8 cellular contexts compared by ENCODE assay signal in the genomic region with DNA sequence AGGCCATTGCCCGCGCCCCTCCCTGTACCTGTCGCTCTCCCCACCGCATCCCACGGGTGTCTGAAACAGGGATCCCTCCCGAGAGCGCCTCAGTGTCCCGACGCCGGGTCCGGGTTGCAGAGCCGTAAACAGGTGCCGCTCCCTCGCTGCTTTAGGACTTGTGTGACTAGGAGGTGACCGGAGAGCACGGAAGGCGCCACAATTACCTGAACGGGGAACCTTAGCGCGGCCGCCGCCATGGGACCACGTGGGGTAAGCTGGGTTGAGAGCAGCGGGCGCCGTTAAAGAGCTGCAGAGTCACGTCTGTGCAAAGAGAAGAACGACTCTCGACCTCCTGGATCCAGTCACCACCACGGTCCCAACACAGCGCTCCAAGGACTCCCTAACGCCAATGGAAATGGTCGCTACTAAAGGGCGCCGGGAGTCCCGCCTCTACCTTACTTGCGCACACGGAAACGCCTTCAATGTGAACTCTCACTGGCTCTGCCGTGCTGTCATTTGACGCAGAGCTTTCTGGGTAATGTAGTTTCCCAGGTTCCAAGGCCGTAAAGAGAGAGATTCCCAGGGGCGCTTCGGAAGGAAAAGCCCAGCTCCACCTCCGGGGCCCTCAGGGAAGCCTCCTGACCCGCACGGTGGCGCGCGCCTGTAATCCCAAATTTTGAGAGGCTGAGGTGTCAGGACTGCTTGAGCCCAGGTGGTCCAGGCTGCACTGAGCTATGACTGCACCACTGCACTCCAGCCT. TPM values are rescaled to one million over a fixed set of nuclear protein-coding genes. Genes with fewer than 3 reads are reported as not detected.
A peak's percentile ranks its signal among the peaks of the same experiment; 100 is the strongest.
DNase-seq lines count a peak whose midpoint lies in the region; ATAC-seq and TF ChIP-seq lines count a peak whose summit lies in the region.

A gene (minus strand): TSS at position 409 of the 742 bp plus-strand sequence. CDS start 170 bp downstream, at position 239.

- peak within 1 kb of the TSS; percentile 78 for H3K4me2 ChIP-seq in SK-N-SH

- DNase-seq in G401 (ENCODE audit: low spot score) (peak; percentile 98), HCEC 1CT (peak; percentile 88), NAMALWA (ENCODE audit: low spot score) (peak; percentile 93), SK-N-SH (peak; percentile 86), glomerular visceral epithelial cell (ENCODE audit: extremely low spot score) (peak; percentile 88), omental fat pad (ENCODE audit: low spot score) (peak; percentile 62), thoracic aorta (ENCODE audit: low spot score) (peak; percentile 69)

- no peaks in the 10 kb centered on the region for H4K20me1 ChIP-seq in SK-N-SH (ENCODE audit: insufficient read depth)

- H3K27me3 ChIP-seq in SK-N-SH (ENCODE audit: insufficient read depth), result no peaks in the 10 kb centered on the region
- H3K27me3 ChIP-seq in thoracic aorta (replicated peaks; ENCODE audit: insufficient read depth), result no peaks in the 10 kb centered on the region

- 2% methylated on average over 27 of the region's 50 CpGs for WGBS in SK-N-SH (ENCODE audit: low lambda C conversion rate)

- ATAC-seq in omental fat pad (ENCODE audit: low FRiP score) (peak; percentile 94), thoracic aorta (ENCODE audit: insufficient number of reproducible peaks, low FRiP score, low read depth) (peak; percentile 91)

- TF ChIP-seq CTCF in SK-N-SH (IDR thresholded peaks at IDR 0.05) (0 out of 2 replicates have a peak, but pooled peaks have one; percentile 9), omental fat pad (IDR thresholded peaks at IDR 0.05) (no peak), thoracic aorta (IDR thresholded peaks at IDR 0.05) (no peak)

- H3K4me1 ChIP-seq in SK-N-SH (ENCODE audit: control insufficient read depth in 1 of 2, insufficient read depth in 2 of 2, low read depth in 1 of 2, low read length in 1 of 2) (peaks cover 0 to 7% of the 10 kb centered on the region in 2 experiments; a peak in 1 of 4 replicates), thoracic aorta (ENCODE audit: control insufficient read depth in 1 of 2, low read depth in 2 of 2) (peaks cover 7 to 26% of the 10 kb centered on the region in 2 donors)

- no peaks in the 10 kb centered on the region for H3K9me3 Mint-ChIP-seq in activated naive CD4-positive, alpha-beta T cell treated with anti-CD3 and anti-CD28 coated beads, Interleukin-2, amount 50 U/mL, for 24 hours

- peaks cover 22% of the 10 kb centered on the region for H3K79me2 ChIP-seq in SK-N-SH (ENCODE audit: insufficient read depth)

- no peaks in the 10 kb centered on the region for H3K27me3 Mint-ChIP-seq in activated naive CD4-positive, alpha-beta T cell treated with anti-CD3 and anti-CD28 coated beads, Interleukin-2, amount 50 U/mL, for 24 hours

- H3K27ac ChIP-seq in SK-N-SH (ENCODE audit: low read depth in 2 of 2, low read length in 1 of 2), result peak within 1 kb of the TSS; percentile 49 to 67; a peak in 3 of 4 replicates
- peak within 1 kb of the TSS; percentile 30 to 72 for H3K27ac ChIP-seq in thoracic aorta

- H3K4me1 Mint-ChIP-seq in activated naive CD4-positive, alpha-beta T cell treated with anti-CD3 and anti-CD28 coated beads, Interleukin-2, amount 50 U/mL, for 24 hours, result peaks cover 58% of the 10 kb centered on the region

- H3K9me2 ChIP-seq in SK-N-SH, result no peaks in the 10 kb centered on the region

- H3K9ac ChIP-seq in SK-N-SH, result peak within 1 kb of the TSS; percentile 75

- H3K4me3 ChIP-seq in SK-N-SH (ENCODE audit: low read depth in 2 of 2, low read length in 1 of 2) (peak within 1 kb of the TSS; percentile 82 to 90), thoracic aorta (peak within 1 kb of the TSS; percentile 88)

- H3K36me3 ChIP-seq in SK-N-SH (replicated peaks in 1 of 2; ENCODE audit: control insufficient read depth in 1 of 2, insufficient read depth in 2 of 2, low read length in 1 of 2) (peaks cover 5% of the 10 kb centered on the region in 2 experiments), thoracic aorta (no peaks in the 10 kb centered on the region)

- H3K36me3 Mint-ChIP-seq in activated naive CD4-positive, alpha-beta T cell treated with anti-CD3 and anti-CD28 coated beads, Interleukin-2, amount 50 U/mL, for 24 hours, result peaks cover 11% of the 10 kb centered on the region

- peak within 1 kb of the TSS; percentile 81 for H2AFZ ChIP-seq in SK-N-SH (ENCODE audit: low read depth)

- no peak for TF ChIP-seq EP300 in SK-N-SH (IDR thresholded peaks at IDR 0.05; ENCODE audit: borderline replicate concordance in 1 of 2, low read depth in 1 of 2, low read length in 1 of 2)

- POLR2A ChIA-PET in SK-N-SH (lab: Yijun Ruan, JAX), result interaction anchor here (0.9 to 1.4 kb wide), 5 partner anchors 11 to 244 kb away, joined by 3 to 6 read pairs (median 3); a partner anchor contains a TSS

- peak within 1 kb of the TSS; percentile 98 for H3K27ac Mint-ChIP-seq in activated naive CD4-positive, alpha-beta T cell treated with anti-CD3 and anti-CD28 coated beads, Interleukin-2, amount 50 U/mL, for 24 hours

- no peaks in the 10 kb centered on the region for H3F3A ChIP-seq in SK-N-SH (replicated peaks; ENCODE audit: insufficient read depth)

- peak within 1 kb of the TSS; percentile 96 for H3K4me3 Mint-ChIP-seq in activated naive CD4-positive, alpha-beta T cell treated with anti-CD3 and anti-CD28 coated beads, Interleukin-2, amount 50 U/mL, for 24 hours

- in situ Hi-C loops in G401 (cut with HindIII; ENCODE audit: low sequenced_read_pairs), result no loop called here

- TF ChIP-seq RAD21 in SK-N-SH (IDR thresholded peaks at IDR 0.05; ENCODE audit: low read length), result no peak

- no peaks in the 10 kb centered on the region for H3K9me3 ChIP-seq in SK-N-SH
- H3K9me3 ChIP-seq in thoracic aorta, result no peaks in the 10 kb centered on the region

- CTCF ChIA-PET in SK-N-SH (lab: Yijun Ruan, JAX), result interaction anchor here (1.2 to 1.6 kb wide), 2 partner anchors 13 to 102 kb away, joined by 3 to 4 read pairs; a partner anchor contains a TSS

TF ChIP-seq in SK-N-SH, 30 proteins besides CTCF, POLR2A, EP300 and RAD21 (continues in another document):
- TF ChIP-seq YY1 (IDR thresholded peaks at IDR 0.05; ENCODE audit: low read depth) (peak; percentile 69; the same call in 1 of the 2 replicates), TCF12 (IDR thresholded peaks at IDR 0.05) (no peak), GATA2 (CRISPR knock-in tag; IDR thresholded peaks at IDR 0.05) (no peak), MEF2A (IDR thresholded peaks at IDR 0.05; ENCODE audit: borderline replicate concordance, low read depth) (no peak), SMC3 (IDR thresholded peaks at IDR 0.05; ENCODE audit: low read depth, low read length) (no peak), RCOR1 (IDR thresholded peaks at IDR 0.05; ENCODE audit: low read length) (no peak), POLR2AphosphoS5 (IDR thresholded peaks at IDR 0.05; ENCODE audit: low read depth, low read length) (peak; percentile 91), RFX5 (IDR thresholded peaks at IDR 0.05; ENCODE audit: low read length) (no peak), FOXM1 (IDR thresholded peaks at IDR 0.05; ENCODE audit: low read depth) (no peak), TAF1 (IDR thresholded peaks at IDR 0.05; ENCODE audit: borderline replicate concordance, low read depth, low read length) (peak; percentile 68; the same call in 1 of the 2 replicates), GABPA (IDR thresholded peaks at IDR 0.05; ENCODE audit: low read depth) (peak; percentile 84)
- TF ChIP-seq, protein P1, sequence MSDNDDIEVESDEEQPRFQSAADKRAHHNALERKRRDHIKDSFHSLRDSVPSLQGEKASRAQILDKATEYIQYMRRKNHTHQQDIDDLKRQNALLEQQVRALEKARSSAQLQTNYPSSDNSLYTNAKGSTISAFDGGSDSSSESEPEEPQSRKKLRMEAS (IDR thresholded peaks at IDR 0.05; ENCODE audit: low read depth), result peak; percentile 64
- TF ChIP-seq, protein P2, sequence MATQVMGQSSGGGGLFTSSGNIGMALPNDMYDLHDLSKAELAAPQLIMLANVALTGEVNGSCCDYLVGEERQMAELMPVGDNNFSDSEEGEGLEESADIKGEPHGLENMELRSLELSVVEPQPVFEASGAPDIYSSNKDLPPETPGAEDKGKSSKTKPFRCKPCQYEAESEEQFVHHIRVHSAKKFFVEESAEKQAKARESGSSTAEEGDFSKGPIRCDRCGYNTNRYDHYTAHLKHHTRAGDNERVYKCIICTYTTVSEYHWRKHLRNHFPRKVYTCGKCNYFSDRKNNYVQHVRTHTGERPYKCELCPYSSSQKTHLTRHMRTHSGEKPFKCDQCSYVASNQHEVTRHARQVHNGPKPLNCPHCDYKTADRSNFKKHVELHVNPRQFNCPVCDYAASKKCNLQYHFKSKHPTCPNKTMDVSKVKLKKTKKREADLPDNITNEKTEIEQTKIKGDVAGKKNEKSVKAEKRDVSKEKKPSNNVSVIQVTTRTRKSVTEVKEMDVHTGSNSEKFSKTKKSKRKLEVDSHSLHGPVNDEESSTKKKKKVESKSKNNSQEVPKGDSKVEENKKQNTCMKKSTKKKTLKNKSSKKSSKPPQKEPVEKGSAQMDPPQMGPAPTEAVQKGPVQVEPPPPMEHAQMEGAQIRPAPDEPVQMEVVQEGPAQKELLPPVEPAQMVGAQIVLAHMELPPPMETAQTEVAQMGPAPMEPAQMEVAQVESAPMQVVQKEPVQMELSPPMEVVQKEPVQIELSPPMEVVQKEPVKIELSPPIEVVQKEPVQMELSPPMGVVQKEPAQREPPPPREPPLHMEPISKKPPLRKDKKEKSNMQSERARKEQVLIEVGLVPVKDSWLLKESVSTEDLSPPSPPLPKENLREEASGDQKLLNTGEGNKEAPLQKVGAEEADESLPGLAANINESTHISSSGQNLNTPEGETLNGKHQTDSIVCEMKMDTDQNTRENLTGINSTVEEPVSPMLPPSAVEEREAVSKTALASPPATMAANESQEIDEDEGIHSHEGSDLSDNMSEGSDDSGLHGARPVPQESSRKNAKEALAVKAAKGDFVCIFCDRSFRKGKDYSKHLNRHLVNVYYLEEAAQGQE (IDR thresholded peaks at IDR 0.05; ENCODE audit: low read depth, low read length), result no peak
- TF ChIP-seq, protein P3, sequence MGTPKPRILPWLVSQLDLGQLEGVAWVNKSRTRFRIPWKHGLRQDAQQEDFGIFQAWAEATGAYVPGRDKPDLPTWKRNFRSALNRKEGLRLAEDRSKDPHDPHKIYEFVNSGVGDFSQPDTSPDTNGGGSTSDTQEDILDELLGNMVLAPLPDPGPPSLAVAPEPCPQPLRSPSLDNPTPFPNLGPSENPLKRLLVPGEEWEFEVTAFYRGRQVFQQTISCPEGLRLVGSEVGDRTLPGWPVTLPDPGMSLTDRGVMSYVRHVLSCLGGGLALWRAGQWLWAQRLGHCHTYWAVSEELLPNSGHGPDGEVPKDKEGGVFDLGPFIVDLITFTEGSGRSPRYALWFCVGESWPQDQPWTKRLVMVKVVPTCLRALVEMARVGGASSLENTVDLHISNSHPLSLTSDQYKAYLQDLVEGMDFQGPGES (IDR thresholded peaks at IDR 0.05; ENCODE audit: low read depth, low read length), result peak; percentile 57; the same call in 1 of the 2 replicates

RNA-seq across cellular contexts. Expression of the gene that starts here (rescaled TPM):
- 2.8 and 7.8 TPM in 2 replicates for total RNA-seq in G401 (2014; rRNA removed; shearing (Covaris generic))
- 3.2 and 4.4 TPM in 2 replicates for polyA plus RNA-seq in SK-N-SH (2012; rRNA removed)
- polyA plus RNA-seq in SK-N-SH (2012; cell fraction: cytosol; rRNA removed), result 2.0 and 2.8 TPM in 2 replicates
- polyA plus RNA-seq in SK-N-SH (2012; cell fraction: nucleus; rRNA removed), result 13.4 and 15.9 TPM in 2 replicates
- total RNA-seq in omental fat pad (10 to 100 TPM in 1 of 4 donors, 1 to 10 TPM in 3; 5.7 to 17.3 (median 8.8) TPM), thoracic aorta (10 to 100 TPM in 1 of 2 donors, 1 to 10 TPM in 1; 9.6 to 23.9 TPM)

Comparison
In these comparisons a context has a peak if more than half of its experiments do, and no peak if none do; other contexts are left out.
1. Peak in every context shown above with its lines: DNase-seq, ATAC-seq, H3K4me3 ChIP-seq and H3K27ac ChIP-seq.